7 cellular contexts compared by ENCODE assay signal in genomic region chr3:64387688-64388087, GRCh38.
"Had no signal": no experiment of that assay in that cellular context is flagged by ENCODE, and none has a peak within 500 bp of the region (broad histone marks: within the 10 kb centered on the region; RNA-seq: fewer than 3 reads in every experiment).

No MANE protein-coding gene starts in this region.

- H3K4me1 Mint-ChIP-seq: IgD-negative memory B cell had no signal

- H3K27ac ChIP-seq: HL-60 had no signal

- H3K9me3 Mint-ChIP-seq: HFFc6, IgD-negative memory B cell had no signal

- H3K4me3 Mint-ChIP-seq: HFFc6, IgD-negative memory B cell had no signal

- H3K36me3 ChIP-seq: HAP-1 had no signal

- FAIRE-seq: HepG2 had no signal

- H3K9me3 ChIP-seq: HAP-1 had no signal

- H3K27ac Mint-ChIP-seq: HFFc6, IgD-negative memory B cell had no signal

- DNase-seq: GOT3, H7, HFFc6 had no signal

- H3K4me3 ChIP-seq: HAP-1 had no signal
